Comparison of ENCODE assay signal across 14 cellular contexts in the genomic region with DNA sequence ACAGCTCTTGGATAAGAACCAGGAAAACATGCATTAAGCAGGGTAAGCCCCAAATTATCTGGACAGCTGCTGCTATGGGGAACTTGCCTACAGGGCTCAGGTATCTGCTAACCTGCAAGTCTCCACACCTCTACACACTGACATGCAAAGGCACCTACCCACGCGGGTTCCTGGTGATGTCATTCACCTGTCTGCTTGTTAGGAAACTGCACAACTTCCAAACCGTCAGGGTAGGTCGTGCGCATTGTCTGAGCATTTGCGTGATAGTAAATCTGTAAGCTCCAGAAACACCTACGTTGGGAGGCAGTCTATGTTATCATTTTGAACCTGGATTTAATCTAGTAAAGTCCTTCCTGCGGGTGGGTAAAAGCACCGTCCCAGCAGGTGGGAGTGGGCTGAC. TPM values are rescaled to one million over a fixed set of nuclear protein-coding genes. Genes with fewer than 3 reads are reported as not detected.
"Had no signal": no experiment of that assay in that cellular context is flagged by ENCODE, and none has a peak within 500 bp of the region (broad histone marks: within the 10 kb centered on the region; RNA-seq: fewer than 3 reads in every experiment).

No MANE protein-coding gene starts in this region.

RNA-seq across cellular contexts. Expression of a gene that starts 42.5 kb away (rescaled TPM):
- total RNA-seq: activated B cell treated with CpG ODN at 0.5 μM for 24 hours; activated CD4-positive, alpha-beta memory T cell treated with anti-CD3 and anti-CD28 coated beads for 36 hours; activated CD4-positive, alpha-beta memory T cell treated with anti-CD3 and anti-CD28 coated beads, Interleukin-2, amount 10 ng/mL, durations not matched to agents 7 days and 5 days; activated CD4-positive, alpha-beta T cell treated with anti-CD3 and anti-CD28 coated beads for 36 hours; activated CD4-positive, alpha-beta T cell treated with anti-CD3 and anti-CD28 coated beads, Interleukin-2, amount 10 ng/mL, durations not matched to agents 7 days and 5 days; activated CD8-positive, alpha-beta memory T cell treated with anti-CD3 and anti-CD28 coated beads for 36 hours; activated CD8-positive, alpha-beta memory T cell treated with anti-CD3 and anti-CD28 coated beads, Interleukin-2, amount 10 ng/mL, durations not matched to agents 7 days and 5 days; activated CD8-positive, alpha-beta T cell treated with anti-CD3 and anti-CD28 coated beads for 36 hours; activated CD8-positive, alpha-beta T cell treated with anti-CD3 and anti-CD28 coated beads, Interleukin-2, amount 10 ng/mL, durations not matched to agents 7 days and 5 days; T-cell; T-helper 1 cell treated with Interleukin-12 subunit alpha and Interleukin-12 subunit beta and Interleukin-4 antibody, amounts not matched to agents 30 ng/mL and 1 ng/mL, for 36 hours; T-helper 17 cell; T-helper 2 cell treated with Interferon-gamma antibody and Interleukin-4, amounts not matched to agents 100 ng/mL and 5 ng/mL, for 36 hours; WTC11 had no signal
